In the genomic region with DNA sequence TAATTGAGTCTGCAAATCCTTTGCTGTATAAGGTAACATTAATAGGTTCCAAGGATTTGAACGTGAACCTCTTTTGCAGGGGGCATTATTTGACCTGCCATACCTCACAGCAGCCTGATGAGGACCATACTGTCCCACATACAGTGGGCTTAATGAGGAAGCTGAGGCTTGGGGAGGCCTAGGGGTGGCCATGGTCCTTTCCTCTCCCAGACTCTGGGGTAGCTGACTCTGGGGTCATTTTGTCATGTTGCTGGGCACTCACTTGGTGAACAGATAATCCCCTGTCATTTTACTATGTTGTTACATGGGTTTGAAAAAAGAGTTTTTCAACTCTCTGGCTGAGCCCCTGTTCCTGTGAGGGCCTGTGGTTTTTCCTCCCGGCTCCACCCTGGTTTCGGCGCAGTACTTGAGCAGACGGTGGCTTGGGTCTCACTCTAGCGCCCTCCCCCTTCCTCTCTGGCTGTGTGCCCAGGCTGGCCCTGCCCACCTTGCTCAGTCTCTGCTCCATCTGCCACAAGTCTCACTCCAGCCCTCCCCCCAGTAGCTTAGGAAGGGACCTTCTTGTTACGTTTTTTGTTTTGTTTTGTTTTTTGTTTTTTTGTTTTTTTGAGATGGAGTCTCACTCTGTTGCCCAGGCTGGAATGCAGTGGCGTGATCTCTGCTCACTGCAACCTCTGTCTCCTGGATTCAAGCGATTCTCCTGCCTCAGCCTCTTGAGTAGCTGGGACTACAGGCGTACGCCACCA, we compare ENCODE assay signal across 8 cellular contexts. TPM values are rescaled to one million over a fixed set of nuclear protein-coding genes. Genes with fewer than 3 reads are reported as not detected.
DNase-seq lines count a peak whose midpoint lies in the region; ATAC-seq and TF ChIP-seq lines count a peak whose summit lies in the region.

No MANE protein-coding gene starts in this region.

- peaks cover 4% of the 10 kb centered on the region; the same call in 1 of the 2 replicates for H3K36me3 Mint-ChIP-seq in WTC11
- no peaks in the 10 kb centered on the region for H3K36me3 Mint-ChIP-seq in natural killer cell treated with Interleukin-12 subunit alpha and Interleukin-12 subunit beta and Interleukin-15 and Interleukin-18, amount 100 ng/mL, for 72 hours

- peak overlapping the region; percentile 80; the same call in 1 of the 2 replicates for H3K27ac Mint-ChIP-seq in WTC11
- peak overlapping the region; percentile 95 to 96 for H3K27ac Mint-ChIP-seq in natural killer cell treated with Interleukin-12 subunit alpha and Interleukin-12 subunit beta and Interleukin-15 and Interleukin-18, amount 100 ng/mL, for 72 hours

- ATAC-seq in HG02623 (IDR thresholded peaks at IDR 0.05; ENCODE audit: unreplicated experiment) = peak; percentile 23
- no peak for ATAC-seq in WTC11
- peak; percentile 53 to 55 for ATAC-seq in natural killer cell treated with Interleukin-12 subunit alpha and Interleukin-12 subunit beta and Interleukin-15 and Interleukin-18, amount 100 ng/mL, for 72 hours
- no peak for ATAC-seq in HG03520 (IDR thresholded peaks at IDR 0.05; ENCODE audit: unreplicated experiment)

- peaks cover 51% of the 10 kb centered on the region for H3K4me1 Mint-ChIP-seq in WTC11
- peaks cover 78 to 82% of the 10 kb centered on the region in 2 donors for H3K4me1 Mint-ChIP-seq in natural killer cell treated with Interleukin-12 subunit alpha and Interleukin-12 subunit beta and Interleukin-15 and Interleukin-18, amount 100 ng/mL, for 72 hours (ENCODE audit: low read depth in 2 of 2)

- DNase-seq in ELR (ENCODE audit: low read depth) (peak; percentile 12), NCI-H2171 treated with DMSO at 0.1 percent for 48 hours (lab: John Stamatoyannopoulos, UW) (peak; percentile 99), WTC11 (ENCODE audit: low spot score) (no peak), iPS-NIHi11 (ENCODE audit: low spot score) (no peak)
- DNase-seq in effector CD8-positive, alpha-beta T cell (lab: John Stamatoyannopoulos, UW) = peak; percentile 68
- DNase-seq in natural killer cell treated with Interleukin-12 subunit alpha and Interleukin-12 subunit beta and Interleukin-15 and Interleukin-18, amount 100 ng/mL, for 72 hours (ENCODE audit: low spot score) = no peak

- no peaks in the 10 kb centered on the region for H3K27me3 Mint-ChIP-seq in WTC11 (ENCODE audit: low read depth)
- no peaks in the 10 kb centered on the region for H3K27me3 Mint-ChIP-seq in natural killer cell treated with Interleukin-12 subunit alpha and Interleukin-12 subunit beta and Interleukin-15 and Interleukin-18, amount 100 ng/mL, for 72 hours

- CTCF ChIA-PET in WTC11 (lab: Charles Lee) = interaction anchor here (1.2 to 4.0 kb wide), 4 partner anchors 15 to 103 kb away, joined by 3 to 25 read pairs (median 3); no protein-coding TSS in a partner anchor

- no peak overlapping the region for H3K4me3 Mint-ChIP-seq in WTC11
- peak overlapping the region; percentile 95 for H3K4me3 Mint-ChIP-seq in natural killer cell treated with Interleukin-12 subunit alpha and Interleukin-12 subunit beta and Interleukin-15 and Interleukin-18, amount 100 ng/mL, for 72 hours

- POLR2A ChIA-PET in WTC11 (lab: Charles Lee) = interaction anchor here (0.7 kb wide), 1 partner anchor 750 kb away, joined by 3 read pairs; no protein-coding TSS in a partner anchor

- TF ChIP-seq CTCF in WTC11 (IDR thresholded peaks at IDR 0.05) = no peak

- no peaks in the 10 kb centered on the region for H3K9me3 Mint-ChIP-seq in WTC11
- H3K9me3 Mint-ChIP-seq in natural killer cell treated with Interleukin-12 subunit alpha and Interleukin-12 subunit beta and Interleukin-15 and Interleukin-18, amount 100 ng/mL, for 72 hours = no peaks in the 10 kb centered on the region

TF ChIP-seq in WTC11, 78 proteins besides CTCF, POLR2A, EP300 and RAD21:
- TF ChIP-seq ZNF232 (CRISPR knock-in tag; IDR thresholded peaks at IDR 0.05) = no peak
- no peak for TF ChIP-seq ZNF219 (CRISPR knock-in tag; IDR thresholded peaks at IDR 0.05; ENCODE audit: borderline replicate concordance)
- TF ChIP-seq JAZF1 (CRISPR knock-in tag; IDR thresholded peaks at IDR 0.05) = no peak
- TF ChIP-seq, protein P1, sequence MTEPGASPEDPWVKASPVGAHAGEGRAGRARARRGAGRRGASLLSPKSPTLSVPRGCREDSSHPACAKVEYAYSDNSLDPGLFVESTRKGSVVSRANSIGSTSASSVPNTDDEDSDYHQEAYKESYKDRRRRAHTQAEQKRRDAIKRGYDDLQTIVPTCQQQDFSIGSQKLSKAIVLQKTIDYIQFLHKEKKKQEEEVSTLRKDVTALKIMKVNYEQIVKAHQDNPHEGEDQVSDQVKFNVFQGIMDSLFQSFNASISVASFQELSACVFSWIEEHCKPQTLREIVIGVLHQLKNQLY (CRISPR knock-in tag; IDR thresholded peaks at IDR 0.05) = no peak
- TF ChIP-seq HMGA2 (CRISPR knock-in tag; IDR thresholded peaks at IDR 0.05) = no peak
- TF ChIP-seq ZBTB43 (CRISPR knock-in tag; IDR thresholded peaks at IDR 0.05) = no peak
- TF ChIP-seq ZNF671 (CRISPR knock-in tag; IDR thresholded peaks at IDR 0.05) = no peak

RNA-seq across cellular contexts. Expression of gene INPP4A, which starts 21.0 kb away (rescaled TPM):
- 31.7 to 38.3 TPM (median 33.4 TPM) in 3 replicates for total RNA-seq in WTC11 (2021)
- 100 to 1,000 TPM in 1 of 2 donors, 10 to 100 TPM in 1; 65.0 to 150 TPM for total RNA-seq in natural killer cell treated with Interleukin-12 subunit alpha and Interleukin-12 subunit beta and Interleukin-15 and Interleukin-18, amount 100 ng/mL, for 72 hours

Comparison
In these comparisons a context has a peak if more than half of its experiments do, and no peak if none do; other contexts are left out.
1. DNase-seq: peak in ELR (single experiment), NCI-H2171 treated with DMSO at 0.1 percent for 48 hours (single experiment) and effector CD8-positive, alpha-beta T cell (single experiment); none in WTC11 (single experiment), natural killer cell treated with Interleukin-12 subunit alpha and Interleukin-12 subunit beta and Interleukin-15 and Interleukin-18, amount 100 ng/mL, for 72 hours (single experiment) and iPS-NIHi11 (single experiment).
2. ATAC-seq: peak in HG02623 (single experiment) and natural killer cell treated with Interleukin-12 subunit alpha and Interleukin-12 subunit beta and Interleukin-15 and Interleukin-18, amount 100 ng/mL, for 72 hours (2 of 2); none in WTC11 (single experiment) and HG03520 (single experiment).